Comparison of ENCODE assay signal across 20 cellular contexts in genomic region chr1:228544921-228545591, GRCh38. TPM values are rescaled to one million over a fixed set of nuclear protein-coding genes. Genes with fewer than 3 reads are reported as not detected.
DNase-seq lines count a peak whose midpoint lies in the region; ATAC-seq and TF ChIP-seq lines count a peak whose summit lies in the region.
"Had no signal": no experiment of that assay in that cellular context is flagged by ENCODE, and none has a peak within 500 bp of the region (broad histone marks: within the 10 kb centered on the region; RNA-seq: fewer than 3 reads in every experiment).

No MANE protein-coding gene starts in this region.

- H3K9ac ChIP-seq in HCT116 (ENCODE audit: low read length) (peak overlapping the region; percentile 1; the same call in 1 of the 2 replicates), MM.1S (ENCODE audit: low read length) (no peak overlapping the region), trophoblast cell (ENCODE audit: low read length) (no peak overlapping the region)

- H3K9me3 ChIP-seq in HCT116 (ENCODE audit: control insufficient read depth in 1 of 2, insufficient read depth in 1 of 2, low read depth in 1 of 2, low read length in 2 of 2) (no peaks in the 10 kb centered on the region), MM.1S (replicated peaks; ENCODE audit: insufficient read depth, low read length) (no peaks in the 10 kb centered on the region), trophoblast cell (ENCODE audit: insufficient read depth, low read depth, low read length) (peaks cover 2% of the 10 kb centered on the region), upper lobe of right lung (no peaks in the 10 kb centered on the region)
- H3K9me3 ChIP-seq: A549, SJCRH30 had no signal

- H4K20me1 ChIP-seq in HCT116 (ENCODE audit: insufficient read depth) (no peaks in the 10 kb centered on the region), MM.1S (ENCODE audit: insufficient read depth, low read length) (no peaks in the 10 kb centered on the region)

- 0 out of 2 replicates have a peak, but pooled peaks have one; percentile 17 for TF ChIP-seq RAD21 in HCT116 (IDR thresholded peaks at IDR 0.05; ENCODE audit: low read depth)

- DNase-seq in HCT116 (ENCODE audit: low read depth, low spot score) (no peak), MM.1S (peak; percentile 48), trophoblast cell (peak; percentile 83 to 92), upper lobe of right lung (peak; percentile 3), NCI-H128 (lab: John Stamatoyannopoulos, UW; ENCODE audit: unreplicated experiment) (no peak), AG08395 (ENCODE audit: low spot score) (no peak)
- DNase-seq in stimulated activated CD4-positive, alpha-beta T cell treated with anti-CD3 and anti-CD28 coated beads, Interleukin-15, amount 100 ng/mL, for 24 hours, result no peak
- DNase-seq: CD8-positive, alpha-beta memory T cell; DND-41; KBM-7; NCI-H1092 treated with DMSO at 0.1 percent for 48 hours; NCI-H1436 treated with DMSO at 0.1 percent for 48 hours; NCI-H187 treated with DMSO at 0.1 percent for 48 hours; NCI-H524; NCI-H748 treated with DMSO at 0.1 percent for 48 hours; SJCRH30 had no signal

- no peak overlapping the region for H4K8ac ChIP-seq in trophoblast cell (ENCODE audit: low read depth, low read length)

- H3F3A ChIP-seq in MM.1S (ENCODE audit: insufficient read depth, low read length), result peaks cover 31% of the 10 kb centered on the region

- RAD21 ChIA-PET in HCT116 (lab: Charles Lee; ENCODE audit: low non-redundant PET in 1 of 2, low total read pairs in 2 of 2, uncharacterized antibody in 2 of 2, unreplicated experiment in 2 of 2), result no interaction called here

- intact Hi-C loops in HCT116 (cut with micrococcal nuclease) (no loop called here), upper lobe of right lung (cut with DNase I) (no loop called here)

- H3K14ac ChIP-seq in trophoblast cell (ENCODE audit: low read length), result no peak overlapping the region

- H2BK120ac ChIP-seq in trophoblast cell (ENCODE audit: insufficient read depth, low read length, poor library complexity), result no peak overlapping the region

- no peak overlapping the region for H3K18ac ChIP-seq in trophoblast cell (ENCODE audit: low read length)

- whole genome bisulfite sequencing in trophoblast cell (ENCODE audit: extremely low coverage, insufficient coverage, insufficient read length), result no CpG with 5 or more reads among the region's 4 CpGs

- no peaks in the 10 kb centered on the region for H3K9me2 ChIP-seq in HCT116 (ENCODE audit: insufficient read depth)
- no peaks in the 10 kb centered on the region for H3K9me2 ChIP-seq in MM.1S (replicated peaks; ENCODE audit: insufficient read depth, low read length)

- no TSS peak for BruUV-seq in HCT116 (replicated peaks; lab: Mats Ljungman, UMichigan)

- ATAC-seq in HCT116 (peak; percentile 23; the same call in 1 of the 2 replicates), upper lobe of right lung (no peak)
- ATAC-seq: A549, Right ventricle myocardium inferior, SK-N-SH treated with all-trans-retinoic acid at 6 μM for 48 hours had no signal

- H3K27ac ChIP-seq in HCT116 (ENCODE audit: low read depth, low read length) (peak overlapping the region; percentile 64; the same call in 1 of the 2 replicates), MM.1S (ENCODE audit: low read length) (peak overlapping the region; percentile 42; the same call in 1 of the 2 replicates), trophoblast cell (ENCODE audit: low read depth, low read length) (no peak overlapping the region), upper lobe of right lung (no peak overlapping the region)
- H3K27ac ChIP-seq: A549, C4-2B, SJCRH30 had no signal

- no peak overlapping the region for H4K91ac ChIP-seq in trophoblast cell (ENCODE audit: low read depth, low read length)

- H3K4me2 ChIP-seq in HCT116 (ENCODE audit: low read length) (peak overlapping the region; percentile 60), MM.1S (ENCODE audit: low read depth, low read length) (peak overlapping the region; percentile 45), trophoblast cell (ENCODE audit: low read length) (no peak overlapping the region)
- H3K4me2 ChIP-seq: A549 had no signal

- H2AK5ac ChIP-seq in trophoblast cell (ENCODE audit: low read length), result no peak overlapping the region

- H3K79me1 ChIP-seq in trophoblast cell (ENCODE audit: low read length), result no peaks in the 10 kb centered on the region

- no peaks in the 10 kb centered on the region for H3K27me3 ChIP-seq in HCT116 (ENCODE audit: insufficient read depth, low read length)
- H3K27me3 ChIP-seq in MM.1S (replicated peaks; ENCODE audit: insufficient read depth, low read length), result no peaks in the 10 kb centered on the region
- H3K27me3 ChIP-seq in trophoblast cell (ENCODE audit: insufficient read depth, low read length), result no peaks in the 10 kb centered on the region
- H3K27me3 ChIP-seq in upper lobe of right lung, result no peaks in the 10 kb centered on the region
- H3K27me3 ChIP-seq: SJCRH30 had no signal

- CTCF ChIA-PET in HCT116 (lab: Charles Lee), result no interaction called here

- no peak for TF ChIP-seq POLR2A in HCT116 (IDR thresholded peaks at IDR 0.05; ENCODE audit: borderline replicate concordance, extremely low read depth, insufficient read depth, insufficient read length)

- POLR2A ChIA-PET in HCT116 (lab: Charles Lee), result no interaction called here

- no peak overlapping the region for H3K4ac ChIP-seq in trophoblast cell (ENCODE audit: low read depth, low read length)

- H3K79me2 ChIP-seq in HCT116 (ENCODE audit: insufficient read depth, low read length) (no peaks in the 10 kb centered on the region), MM.1S (ENCODE audit: low read length) (no peaks in the 10 kb centered on the region), trophoblast cell (ENCODE audit: control insufficient read depth, insufficient read depth, low read length, poor library complexity) (no peaks in the 10 kb centered on the region)

- no peak for TF ChIP-seq CTCF in HCT116 (IDR thresholded peaks at IDR 0.05 in 2 of 3, conservative IDR thresholded peaks at IDR 0.05 in 1 of 3; ENCODE audit: borderline replicate concordance in 1 of 3, insufficient read depth in 1 of 3, low read depth in 2 of 3, low read length in 2 of 3)
- TF ChIP-seq CTCF in MM.1S (IDR thresholded peaks at IDR 0.05; ENCODE audit: low read length), result no peak
- no peak for TF ChIP-seq CTCF in upper lobe of right lung (IDR thresholded peaks at IDR 0.05)

- H2AFZ ChIP-seq in HCT116 (ENCODE audit: low read depth, low read length, poor library complexity, severe bottlenecking) (no peak overlapping the region), MM.1S (ENCODE audit: low read length) (no peak overlapping the region), trophoblast cell (ENCODE audit: insufficient read depth, low read length, poor library complexity) (no peak overlapping the region)

- H3K4me1 ChIP-seq in HCT116 (ENCODE audit: control insufficient read depth in 1 of 2, insufficient read depth in 2 of 2, low read length in 2 of 2) (peaks cover 13 to 27% of the 10 kb centered on the region in 2 experiments; a peak in 3 of 4 replicates), MM.1S (ENCODE audit: low read length) (peaks cover 47% of the 10 kb centered on the region), trophoblast cell (ENCODE audit: control insufficient read depth in 1 of 2, insufficient read depth in 2 of 2, low read length in 2 of 2) (no peaks in the 10 kb centered on the region), upper lobe of right lung (no peaks in the 10 kb centered on the region)
- H3K4me1 ChIP-seq: A549, SJCRH30 had no signal

- no peak overlapping the region for H3K23ac ChIP-seq in trophoblast cell (ENCODE audit: low read length)

- H4K12ac ChIP-seq in trophoblast cell (ENCODE audit: low read depth, low read length), result no peak overlapping the region

- H3K4me3 ChIP-seq in HCT116 (replicated peaks in 1 of 2; ENCODE audit: low read depth in 1 of 2, low read length in 2 of 2) (no peak overlapping the region), MM.1S (ENCODE audit: low read length) (no peak overlapping the region), trophoblast cell (ENCODE audit: low read depth, low read length) (no peak overlapping the region), upper lobe of right lung (no peak overlapping the region)
- H3K4me3 ChIP-seq: A549, SJCRH30 had no signal

- H3K36me3 ChIP-seq in HCT116 (ENCODE audit: control insufficient read depth in 1 of 2, insufficient read depth in 2 of 2, low read length in 2 of 2) (no peaks in the 10 kb centered on the region), MM.1S (replicated peaks; ENCODE audit: insufficient read depth, low read length) (no peaks in the 10 kb centered on the region), trophoblast cell (ENCODE audit: control insufficient read depth in 1 of 2, insufficient read depth in 2 of 2, low read length in 2 of 2) (no peaks in the 10 kb centered on the region), upper lobe of right lung (no peaks in the 10 kb centered on the region)
- H3K36me3 ChIP-seq: SJCRH30 had no signal

- H2BK12ac ChIP-seq in trophoblast cell (ENCODE audit: low read length), result no peak overlapping the region

- no peak overlapping the region for H2BK5ac ChIP-seq in trophoblast cell (ENCODE audit: low read depth, low read length, poor library complexity)

TF ChIP-seq in HCT116, 20 proteins besides CTCF, POLR2A, EP300 and RAD21:
- TF ChIP-seq YY1 (IDR thresholded peaks at IDR 0.05; ENCODE audit: extremely low read depth, insufficient replicate concordance, low read depth, low read length) (no peak), FOSL1 (IDR thresholded peaks at IDR 0.05; ENCODE audit: low read depth) (no peak), ELF1 (IDR thresholded peaks at IDR 0.05; ENCODE audit: borderline replicate concordance, low read depth) (no peak), CBX3 (IDR thresholded peaks at IDR 0.05; ENCODE audit: low read depth) (no peak), POLR2AphosphoS5 (IDR thresholded peaks at IDR 0.05; ENCODE audit: low read depth, low read length) (no peak)
TF ChIP-seq in HCT116: peak in this region for 0.

RNA-seq across cellular contexts. Expression of gene RNF187, which starts 57.9 kb away (rescaled TPM):
- 137 TPM for total RNA-seq in HCT116 (2021; ENCODE audit: unreplicated experiment)
- 113 and 142 TPM in 2 replicates for polyA plus RNA-seq in HCT116 (2012)
- 44.8 and 45.0 TPM in 2 replicates for polyA plus RNA-seq in trophoblast cell (2013)
- total RNA-seq in upper lobe of right lung, result 88.8 TPM

Comparison
In these comparisons a context has a peak if more than half of its experiments do, and no peak if none do; other contexts are left out.
1. DNase-seq: peak in MM.1S (single experiment), trophoblast cell (2 of 2) and upper lobe of right lung (single experiment); none in HCT116 (single experiment), stimulated activated CD4-positive, alpha-beta T cell treated with anti-CD3 and anti-CD28 coated beads, Interleukin-15, amount 100 ng/mL, for 24 hours (single experiment), NCI-H128 (single experiment) and AG08395 (single experiment).
2. H3K27ac ChIP-seq: peak in HCT116 (single experiment) and MM.1S (single experiment); none in trophoblast cell (single experiment) and upper lobe of right lung (single experiment).